In genomic region chr19:41543582-41543981, GRCh38 we compare ENCODE assay signal across 24 cellular contexts. TPM values are rescaled to one million over a fixed set of nuclear protein-coding genes. Genes with fewer than 3 reads are reported as not detected.
A peak's percentile ranks its signal among the peaks of the same experiment; 100 is the strongest.
DNase-seq lines count a peak whose midpoint lies in the region; ATAC-seq and TF ChIP-seq lines count a peak whose summit lies in the region.
"Had no signal": no experiment of that assay in that cellular context is flagged by ENCODE, and none has a peak within 500 bp of the region (broad histone marks: within the 10 kb centered on the region; RNA-seq: fewer than 3 reads in every experiment).

No MANE protein-coding gene starts in this region.

- H3K27ac Mint-ChIP-seq in activated naive CD4-positive, alpha-beta T cell treated with anti-CD3 and anti-CD28 coated beads, Interleukin-2, amount 10 ng/mL, durations not matched to agents 7 days and 5 days, result peak overlapping the region; percentile 85
- H3K27ac Mint-ChIP-seq in activated naive CD8-positive, alpha-beta T cell treated with anti-CD3 and anti-CD28 coated beads, Interleukin-2, amount 10 ng/mL, durations not matched to agents 7 days and 5 days, result peak overlapping the region; percentile 85
- H3K27ac Mint-ChIP-seq: brain, endodermal cell had no signal

- intact Hi-C loops in OCI-LY7 (cut with micrococcal nuclease; ENCODE audit: unreplicated experiment), result loop anchor here (2.0 to 10.0 kb wide), 2 partner anchors 95 to 401 kb away; no protein-coding TSS in a partner anchor
- intact Hi-C loops in Right ventricle myocardium superior (cut with DNase I), result no loop called here

- H3K4me2 ChIP-seq in OCI-LY7 (ENCODE audit: low read length), result peak overlapping the region; percentile 24

- no peaks in the 10 kb centered on the region for H4K20me1 ChIP-seq in OCI-LY7 (ENCODE audit: insufficient read depth, low read length)

- no peak overlapping the region for H3K4me3 Mint-ChIP-seq in activated naive CD4-positive, alpha-beta T cell treated with anti-CD3 and anti-CD28 coated beads, Interleukin-2, amount 10 ng/mL, durations not matched to agents 7 days and 5 days
- no peak overlapping the region for H3K4me3 Mint-ChIP-seq in activated naive CD8-positive, alpha-beta T cell treated with anti-CD3 and anti-CD28 coated beads, Interleukin-2, amount 10 ng/mL, durations not matched to agents 7 days and 5 days
- H3K4me3 Mint-ChIP-seq: activated B cell treated with CpG ODN at 0.5 μM for 24 hours, brain, endodermal cell had no signal

- POLR2A ChIA-PET in OCI-LY7 (lab: Charles Lee), result interaction anchor here (1.0 to 1.3 kb wide), 3 partner anchors 12 to 18 kb away, joined by 3 to 4 read pairs (median 3); no protein-coding TSS in a partner anchor
- POLR2A ChIA-PET in activated naive CD8-positive, alpha-beta T cell treated with anti-CD3 and anti-CD28 coated beads, Interleukin-2, amount 10 ng/mL, durations not matched to agents 7 days and 5 days (lab: Charles Lee), result interaction anchor here (0.9 to 13.2 kb wide), 3 partner anchors 10 to 16 kb away, joined by 3 to 275 read pairs (median 9); no protein-coding TSS in a partner anchor

- CTCF ChIA-PET in activated naive CD4-positive, alpha-beta T cell treated with anti-CD3 and anti-CD28 coated beads, Interleukin-2, amount 10 ng/mL, durations not matched to agents 7 days and 5 days (lab: Charles Lee), result interaction anchor here (1.0 to 15.3 kb wide), 2 partner anchors 20 to 54 kb away, joined by 3 to 376 read pairs; no protein-coding TSS in a partner anchor
- CTCF ChIA-PET in OCI-LY7 (lab: Charles Lee; ENCODE audit: unreplicated experiment), result no interaction called here

- ATAC-seq in activated naive CD8-positive, alpha-beta T cell treated with anti-CD3 and anti-CD28 coated beads, Interleukin-2, amount 10 ng/mL, durations not matched to agents 7 days and 5 days (ENCODE audit: low read depth), result no peak
- ATAC-seq in Right ventricle myocardium superior (ENCODE audit: poor library complexity) (no peak), GM18858 (IDR thresholded peaks at IDR 0.05; ENCODE audit: unreplicated experiment) (no peak)
- ATAC-seq: lower lobe of right lung, mucosa of descending colon had no signal

- H3K27me3 Mint-ChIP-seq in activated naive CD4-positive, alpha-beta T cell treated with anti-CD3 and anti-CD28 coated beads, Interleukin-2, amount 10 ng/mL, durations not matched to agents 7 days and 5 days, result peaks cover 5% of the 10 kb centered on the region
- no peaks in the 10 kb centered on the region for H3K27me3 Mint-ChIP-seq in activated naive CD8-positive, alpha-beta T cell treated with anti-CD3 and anti-CD28 coated beads, Interleukin-2, amount 10 ng/mL, durations not matched to agents 7 days and 5 days
- H3K27me3 Mint-ChIP-seq: activated B cell treated with CpG ODN at 0.5 μM for 24 hours had no signal

- H3K9me3 Mint-ChIP-seq in activated naive CD4-positive, alpha-beta T cell treated with anti-CD3 and anti-CD28 coated beads, Interleukin-2, amount 10 ng/mL, durations not matched to agents 7 days and 5 days, result no peaks in the 10 kb centered on the region
- H3K9me3 Mint-ChIP-seq in activated naive CD8-positive, alpha-beta T cell treated with anti-CD3 and anti-CD28 coated beads, Interleukin-2, amount 10 ng/mL, durations not matched to agents 7 days and 5 days, result no peaks in the 10 kb centered on the region
- H3K9me3 Mint-ChIP-seq: activated B cell treated with CpG ODN at 0.5 μM for 24 hours had no signal

- H3K4me1 ChIP-seq in OCI-LY7 (ENCODE audit: insufficient read depth, low read length, poor library complexity, severe bottlenecking), result peaks cover 71% of the 10 kb centered on the region
- H3K4me1 ChIP-seq: colonic mucosa, prostate gland had no signal

- no TSS peak for BruUV-seq in OCI-LY7 (replicated peaks; lab: Mats Ljungman, UMichigan)

- peaks cover 8% of the 10 kb centered on the region; the same call in 1 of the 2 replicates for H3K79me2 ChIP-seq in OCI-LY7 (ENCODE audit: insufficient read depth, low read depth, low read length)

- H3K36me3 ChIP-seq in OCI-LY7 (ENCODE audit: insufficient read depth, low read length), result no peaks in the 10 kb centered on the region; the same call in 1 of the 2 replicates
- H3K36me3 ChIP-seq: colonic mucosa, esophagus squamous epithelium, lower lobe of right lung, prostate gland had no signal

- no peak for DNase-seq in activated naive CD4-positive, alpha-beta T cell treated with anti-CD3 and anti-CD28 coated beads, Interleukin-2, amount 10 ng/mL, durations not matched to agents 7 days and 5 days
- DNase-seq in activated naive CD4-positive, alpha-beta T cell treated with anti-CD3 and anti-CD28 coated beads, Interleukin-2, amount 50 U/mL, for 16 hours, result no peak
- DNase-seq in OCI-LY7 (ENCODE audit: low spot score) (no peak), HCEC 1CT (no peak), Right ventricle myocardium superior (no peak)
- DNase-seq in activated naive CD8-positive, alpha-beta T cell treated with anti-CD3 and anti-CD28 coated beads, Interleukin-2, amount 10 ng/mL, durations not matched to agents 7 days and 5 days, result no peak
- DNase-seq: activated B cell treated with CpG ODN at 0.5 μM for 24 hours; activated CD8-positive, alpha-beta memory T cell treated with anti-CD3 and anti-CD28 coated beads, Interleukin-2, amount 50 U/mL, for 4 hours; colonic mucosa; DMS53; endodermal cell; esophagus squamous epithelium; GDM1; lower lobe of right lung; mucosa of descending colon; NCI-H1417; NCI-H524; RPMI8226; T1000 had no signal

- H3K9me2 ChIP-seq in OCI-LY7 (ENCODE audit: insufficient read depth, low read length), result no peaks in the 10 kb centered on the region

- TF ChIP-seq CTCF in OCI-LY7 (conservative IDR thresholded peaks at IDR 0.05; ENCODE audit: low read length), result no peak

- no peak overlapping the region for H3K4me3 ChIP-seq in OCI-LY7 (ENCODE audit: low read depth, low read length, poor library complexity, severe bottlenecking)
- H3K4me3 ChIP-seq: colonic mucosa, esophagus squamous epithelium, lower lobe of right lung, mucosa of descending colon, prostate gland, SK-N-MC had no signal

- H3K36me3 Mint-ChIP-seq in activated naive CD4-positive, alpha-beta T cell treated with anti-CD3 and anti-CD28 coated beads, Interleukin-2, amount 10 ng/mL, durations not matched to agents 7 days and 5 days, result no peaks in the 10 kb centered on the region
- no peaks in the 10 kb centered on the region for H3K36me3 Mint-ChIP-seq in activated naive CD8-positive, alpha-beta T cell treated with anti-CD3 and anti-CD28 coated beads, Interleukin-2, amount 10 ng/mL, durations not matched to agents 7 days and 5 days
- H3K36me3 Mint-ChIP-seq: brain had no signal

- peak overlapping the region; percentile 80; the same call in 1 of the 2 replicates for H2AFZ ChIP-seq in OCI-LY7 (ENCODE audit: low read length)

- H3K27ac ChIP-seq in OCI-LY7 (ENCODE audit: low read depth, low read length, poor library complexity, severe bottlenecking), result peak overlapping the region; percentile 18
- H3K27ac ChIP-seq: colonic mucosa, esophagus squamous epithelium, lower lobe of right lung, prostate gland, SK-N-MC had no signal

- H3K9me3 ChIP-seq in OCI-LY7 (ENCODE audit: low read length), result no peaks in the 10 kb centered on the region
- H3K9me3 ChIP-seq: colonic mucosa, esophagus squamous epithelium, lower lobe of right lung, mucosa of descending colon, prostate gland had no signal

- H3K4me1 Mint-ChIP-seq in activated naive CD4-positive, alpha-beta T cell treated with anti-CD3 and anti-CD28 coated beads, Interleukin-2, amount 10 ng/mL, durations not matched to agents 7 days and 5 days, result peaks cover 59% of the 10 kb centered on the region
- H3K4me1 Mint-ChIP-seq in activated naive CD8-positive, alpha-beta T cell treated with anti-CD3 and anti-CD28 coated beads, Interleukin-2, amount 10 ng/mL, durations not matched to agents 7 days and 5 days, result peaks cover 53% of the 10 kb centered on the region
- H3K4me1 Mint-ChIP-seq: brain had no signal

RNA-seq across cellular contexts. Expression of gene CEACAM21, which starts 32.4 kb away (rescaled TPM):
- total RNA-seq in OCI-LY7 (2014; rRNA removed; shearing (Covaris generic)), result 25.9 and 40.8 TPM in 2 replicates
- total RNA-seq in OCI-LY7 (2022) (52.5 and 56.0 TPM in 2 replicates), Right ventricle myocardium superior (0.86 TPM)
- total RNA-seq in activated naive CD8-positive, alpha-beta T cell treated with anti-CD3 and anti-CD28 coated beads, Interleukin-2, amount 10 ng/mL, durations not matched to agents 7 days and 5 days, result 10 to 100 TPM; 75.4 to 75.5 TPM
- total RNA-seq: kidney epithelial cell had no signal

Comparison
In these comparisons a context has a peak if more than half of its experiments do, and no peak if none do; other contexts are left out.
1. RNA of gene CEACAM21, which starts 32.4 kb away (total RNA-seq): 75.4 to 75.5 TPM in activated naive CD8-positive, alpha-beta T cell treated with anti-CD3 and anti-CD28 coated beads, Interleukin-2, amount 10 ng/mL, durations not matched to agents 7 days and 5 days and 25.9 to 56.0 TPM in OCI-LY7; 0.86 TPM in Right ventricle myocardium superior (single experiment); every median in the first group is over 10 times any median in the second.